ENCODE assay signal across 8 cellular contexts in the genomic region with DNA sequence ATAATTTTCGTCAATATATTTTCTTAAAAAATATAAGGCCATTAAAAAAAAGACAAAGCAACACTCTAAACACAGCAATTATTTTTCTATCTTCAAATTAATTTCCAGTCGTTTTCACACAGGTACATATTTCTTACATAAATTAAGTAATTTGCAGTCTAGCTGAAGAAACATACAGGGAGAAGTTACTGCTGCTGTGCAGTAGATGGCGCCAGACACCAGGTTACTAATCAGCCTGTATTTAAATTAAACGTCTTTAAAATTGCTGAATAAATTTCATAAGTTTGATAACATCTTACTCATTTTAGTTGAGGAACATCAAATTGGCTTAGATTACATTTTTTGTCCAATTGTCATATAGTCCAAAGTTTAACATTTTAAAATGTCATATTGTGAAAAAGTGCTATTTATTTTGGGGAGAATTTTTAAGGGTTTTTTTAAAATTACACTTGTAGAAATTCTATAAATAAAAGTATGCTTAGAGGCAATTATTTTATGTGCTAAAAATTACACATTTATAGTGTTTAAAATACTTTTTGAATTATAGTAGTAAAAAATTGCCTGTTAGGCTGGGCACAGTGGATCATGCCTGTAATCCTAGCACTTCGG.
DNase-seq lines count a peak whose midpoint lies in the region; ATAC-seq and TF ChIP-seq lines count a peak whose summit lies in the region.

No MANE protein-coding gene starts in this region.

- H3K36me3 ChIP-seq in adrenal gland (replicated peaks in 1 of 2) = no peaks in the 10 kb centered on the region

- intact Hi-C loops in activated T-helper 1 cell treated with anti-CD3 and anti-CD28 coated beads, Interleukin-12 subunit alpha, Interleukin-12 subunit beta, Interleukin-2, Interleukin-4 antibody, amounts not matched to agents 30 ng/mL and 10 ng/mL and 1 ng/mL, durations not matched to agents 14 hours and 24 hours and 36 hours (cut with micrococcal nuclease) = loop anchor here (1.0 to 5.0 kb wide), 5 partner anchors 86 to 1514 kb away; no protein-coding TSS in a partner anchor
- intact Hi-C loops in adrenal gland (cut with DNase I) = loop anchor here in 1 of 2 donors (5.0 kb wide), 1 partner anchor 564 kb away; no protein-coding TSS in a partner anchor

- H3K4me1 ChIP-seq in adrenal gland (replicated peaks in 1 of 2) = no peaks in the 10 kb centered on the region

- peak; percentile 80 to 97 (median 85) for TF ChIP-seq CTCF in adrenal gland (IDR thresholded peaks at IDR 0.05)

- H3K27ac Mint-ChIP-seq in activated T-helper 1 cell treated with anti-CD3 and anti-CD28 coated beads, Interleukin-12 subunit alpha, Interleukin-12 subunit beta, Interleukin-2, Interleukin-4 antibody, amounts not matched to agents 30 ng/mL and 10 ng/mL and 1 ng/mL, durations not matched to agents 14 hours and 24 hours and 36 hours = no peak overlapping the region

- no peaks in the 10 kb centered on the region for H3K27me3 ChIP-seq in adrenal gland

- no peaks in the 10 kb centered on the region for H3K9me3 ChIP-seq in adrenal gland (replicated peaks in 1 of 3)

- no peak for TF ChIP-seq POLR2A in adrenal gland (IDR thresholded peaks at IDR 0.05)

- no peaks in the 10 kb centered on the region for H3K36me3 Mint-ChIP-seq in activated T-helper 1 cell treated with anti-CD3 and anti-CD28 coated beads, Interleukin-12 subunit alpha, Interleukin-12 subunit beta, Interleukin-2, Interleukin-4 antibody, amounts not matched to agents 30 ng/mL and 10 ng/mL and 1 ng/mL, durations not matched to agents 14 hours and 24 hours and 36 hours (ENCODE audit: low read depth)

- H3K4me3 ChIP-seq in adrenal gland = no peak overlapping the region

- H3K27me3 Mint-ChIP-seq in activated T-helper 1 cell treated with anti-CD3 and anti-CD28 coated beads, Interleukin-12 subunit alpha, Interleukin-12 subunit beta, Interleukin-2, Interleukin-4 antibody, amounts not matched to agents 30 ng/mL and 10 ng/mL and 1 ng/mL, durations not matched to agents 14 hours and 24 hours and 36 hours (ENCODE audit: insufficient read depth) = peaks cover 26% of the 10 kb centered on the region

- peak; percentile 2 for DNase-seq in activated T-helper 1 cell treated with Interleukin-2 at 50 U/mL for 16 hours (ENCODE audit: low read depth)
- no peak for DNase-seq in activated T-helper 1 cell treated with anti-CD3 and anti-CD28 coated beads, Interleukin-12 subunit alpha, Interleukin-12 subunit beta, Interleukin-2, Interleukin-4 antibody, amounts not matched to agents 30 ng/mL and 10 ng/mL and 1 ng/mL, durations not matched to agents 14 hours and 24 hours and 36 hours (ENCODE audit: low spot score)
- peak; percentile 5 for DNase-seq in HS-5 (ENCODE audit: low read depth)
- peak; percentile 37 for DNase-seq in RPMI7951 (ENCODE audit: low read depth)
- peak; percentile 23 to 65 (median 42) for DNase-seq in adrenal gland
- peak; percentile 25 for DNase-seq in iPS-NIHi7 (ENCODE audit: extremely low spot score)
- peak; percentile 13 to 29 (median 25) for DNase-seq in stimulated activated CD4-positive, alpha-beta T cell treated with anti-CD3 and anti-CD28 coated beads, Interleukin-1b, Interleukin-23, amount 100 ng/mL, for 24 hours (ENCODE audit: low read depth in 4 of 4, low spot score in 1 of 4)

- H3K4me3 Mint-ChIP-seq in activated T-helper 1 cell treated with anti-CD3 and anti-CD28 coated beads, Interleukin-12 subunit alpha, Interleukin-12 subunit beta, Interleukin-2, Interleukin-4 antibody, amounts not matched to agents 30 ng/mL and 10 ng/mL and 1 ng/mL, durations not matched to agents 14 hours and 24 hours and 36 hours = no peak overlapping the region

- ATAC-seq in HG03469 (IDR thresholded peaks at IDR 0.05; ENCODE audit: unreplicated experiment) = no peak

- no peaks in the 10 kb centered on the region for H3K9me3 Mint-ChIP-seq in activated T-helper 1 cell treated with anti-CD3 and anti-CD28 coated beads, Interleukin-12 subunit alpha, Interleukin-12 subunit beta, Interleukin-2, Interleukin-4 antibody, amounts not matched to agents 30 ng/mL and 10 ng/mL and 1 ng/mL, durations not matched to agents 14 hours and 24 hours and 36 hours

- no peaks in the 10 kb centered on the region for H3K4me1 Mint-ChIP-seq in activated T-helper 1 cell treated with anti-CD3 and anti-CD28 coated beads, Interleukin-12 subunit alpha, Interleukin-12 subunit beta, Interleukin-2, Interleukin-4 antibody, amounts not matched to agents 30 ng/mL and 10 ng/mL and 1 ng/mL, durations not matched to agents 14 hours and 24 hours and 36 hours (ENCODE audit: low read depth)

- 17 to 20% (median 18%) methylated on average over 5 of the region's 5 CpGs for WGBS in adrenal gland, 4 donors

- no peak overlapping the region for H3K27ac ChIP-seq in adrenal gland
